Comparison of ENCODE assay signal across 8 cellular contexts in the genomic region with DNA sequence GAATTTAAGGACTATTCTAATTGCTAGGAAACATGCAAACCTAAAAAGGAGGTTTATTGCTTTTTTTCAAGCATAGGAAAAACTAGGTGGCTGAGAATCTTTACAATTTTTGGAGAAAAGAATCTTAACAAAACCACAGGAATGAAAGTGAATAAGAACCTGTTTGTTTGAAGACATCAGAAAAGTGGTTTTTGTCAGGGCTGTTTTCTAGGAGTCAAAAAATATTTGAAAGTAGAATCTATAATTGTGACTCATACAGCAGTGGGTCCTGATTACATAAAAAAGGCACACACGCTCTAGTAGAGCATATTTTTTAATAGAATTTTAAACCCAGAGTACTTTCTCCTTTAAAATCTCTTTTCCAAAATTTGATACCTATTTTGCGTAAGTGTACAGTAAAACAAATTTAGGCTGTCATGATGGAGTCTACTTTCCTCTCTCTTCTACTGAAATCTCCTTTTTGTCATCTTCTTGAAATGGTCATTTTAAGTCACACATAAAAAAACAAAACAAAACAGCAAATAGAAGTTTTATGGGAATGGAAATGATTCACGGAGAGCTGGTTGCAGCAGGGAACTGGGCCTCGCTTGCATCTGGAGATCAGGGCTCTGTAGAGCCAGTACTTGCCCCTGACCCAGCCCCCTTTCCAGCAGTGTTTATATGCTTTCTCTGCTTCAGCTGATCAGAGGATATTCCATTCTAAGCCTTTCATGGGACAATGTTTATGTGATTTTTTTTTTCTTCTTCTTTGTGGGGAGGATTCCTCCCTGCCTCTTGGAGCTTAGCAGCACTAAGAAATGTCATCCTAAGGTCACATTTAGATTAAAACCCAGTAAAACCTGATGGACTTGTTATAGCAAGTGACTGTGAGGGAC. TPM values are rescaled to one million over a fixed set of nuclear protein-coding genes. Genes with fewer than 3 reads are reported as not detected.
DNase-seq lines count a peak whose midpoint lies in the region; ATAC-seq and TF ChIP-seq lines count a peak whose summit lies in the region.

No MANE protein-coding gene starts in this region.

- POLR2A ChIA-PET in Caco-2 (lab: Charles Lee) = no interaction called here

- intact Hi-C loops in Caco-2 (cut with micrococcal nuclease; ENCODE audit: unreplicated experiment) = no loop called here

- H3K27me3 ChIP-seq in Caco-2 (replicated peaks; ENCODE audit: control insufficient read depth, insufficient read depth, low read length) = no peaks in the 10 kb centered on the region
- H3K27me3 ChIP-seq in SJCRH30 = no peaks in the 10 kb centered on the region

- no peaks in the 10 kb centered on the region for H3K9me3 Mint-ChIP-seq in Caco-2 (ENCODE audit: unreplicated experiment)
- H3K9me3 Mint-ChIP-seq in endothelial cell (ENCODE audit: unreplicated experiment) = no peaks in the 10 kb centered on the region
- peaks cover 6% of the 10 kb centered on the region for H3K9me3 Mint-ChIP-seq in osteocyte (ENCODE audit: unreplicated experiment)

- CTCF ChIA-PET in Caco-2 (lab: Charles Lee) = interaction anchor here (0.6 to 0.9 kb wide), 2 partner anchors 26 to 50 kb away, joined by 3 to 6 read pairs; no protein-coding TSS in a partner anchor

- TF ChIP-seq CTCF in Caco-2 (IDR thresholded peaks at IDR 0.05; ENCODE audit: insufficient read depth in 1 of 2, low read depth in 1 of 2, low read length in 1 of 2, severe bottlenecking in 1 of 2, unreplicated experiment in 1 of 2) (no peak), endothelial cell (IDR thresholded peaks at IDR 0.05; ENCODE audit: unreplicated experiment) (no peak), osteocyte (IDR thresholded peaks at IDR 0.05) (no peak)

- H3K27ac ChIP-seq in SJCRH30 = no peak overlapping the region

- DNase-seq in Caco-2 (peak in 1 of 2 experiments; percentile 59), NCI-H82 treated with DMSO at 0.1 percent for 48 hours (lab: John Stamatoyannopoulos, UW; ENCODE audit: unreplicated experiment) (peak; percentile 11), endothelial cell (ENCODE audit: low spot score) (no peak), osteocyte (ENCODE audit: extremely low spot score, unreplicated experiment) (no peak), SJCRH30 (no peak), NAMALWA (ENCODE audit: low spot score) (no peak), NCI-H1048 (lab: John Stamatoyannopoulos, UW) (no peak)

- H3K4me1 ChIP-seq in Caco-2 (peaks cover 29% of the 10 kb centered on the region), SJCRH30 (peaks cover 16% of the 10 kb centered on the region; the same call in 1 of the 2 replicates)

- no TSS peak for BruUV-seq in Caco-2 (replicated peaks; lab: Mats Ljungman, UMichigan)

- H3K4me1 Mint-ChIP-seq in Caco-2 (ENCODE audit: low read depth, unreplicated experiment) (peaks cover 29% of the 10 kb centered on the region), endothelial cell (ENCODE audit: unreplicated experiment) (peaks cover 19% of the 10 kb centered on the region), osteocyte (ENCODE audit: unreplicated experiment) (peaks cover 44% of the 10 kb centered on the region)

- H3K4me3 Mint-ChIP-seq in Caco-2 (ENCODE audit: unreplicated experiment) (peak overlapping the region; percentile 22), endothelial cell (ENCODE audit: unreplicated experiment) (no peak overlapping the region), osteocyte (ENCODE audit: unreplicated experiment) (no peak overlapping the region)

- H3K9me3 ChIP-seq in Caco-2 (no peaks in the 10 kb centered on the region), SJCRH30 (replicated peaks) (no peaks in the 10 kb centered on the region)

- peak overlapping the region; percentile 88 for H3K27ac Mint-ChIP-seq in Caco-2 (ENCODE audit: unreplicated experiment)
- peak overlapping the region; percentile 88 for H3K27ac Mint-ChIP-seq in endothelial cell (ENCODE audit: unreplicated experiment)
- H3K27ac Mint-ChIP-seq in osteocyte (ENCODE audit: unreplicated experiment) = peak overlapping the region; percentile 93

- H3K27me3 Mint-ChIP-seq in Caco-2 (ENCODE audit: insufficient read depth, unreplicated experiment) = no peaks in the 10 kb centered on the region
- H3K27me3 Mint-ChIP-seq in endothelial cell (ENCODE audit: unreplicated experiment) = peaks cover 2% of the 10 kb centered on the region
- no peaks in the 10 kb centered on the region for H3K27me3 Mint-ChIP-seq in osteocyte (ENCODE audit: unreplicated experiment)

- H3K36me3 ChIP-seq in Caco-2 (ENCODE audit: control insufficient read depth, insufficient read depth, low read length) (no peaks in the 10 kb centered on the region), SJCRH30 (no peaks in the 10 kb centered on the region)

- no peak overlapping the region for H3K4me3 ChIP-seq in Caco-2 (ENCODE audit: low read depth, low read length)
- H3K4me3 ChIP-seq in SJCRH30 = no peak overlapping the region

- H3K36me3 Mint-ChIP-seq in Caco-2 (ENCODE audit: insufficient read depth, unreplicated experiment) (peaks cover 6% of the 10 kb centered on the region), endothelial cell (ENCODE audit: low read depth, unreplicated experiment) (no peaks in the 10 kb centered on the region), osteocyte (ENCODE audit: unreplicated experiment) (no peaks in the 10 kb centered on the region)

- ATAC-seq in HG03457 (IDR thresholded peaks at IDR 0.05; ENCODE audit: unreplicated experiment) = no peak

RNA-seq across cellular contexts. Expression of gene PELI1, which starts 59.1 kb away (rescaled TPM):
- 64.1 and 69.2 TPM in 2 replicates for total RNA-seq in Caco-2 (2022)
- 46.4 TPM for total RNA-seq in endothelial cell (ENCODE audit: unreplicated experiment)
- 30.2 and 31.5 TPM in 2 replicates for total RNA-seq in osteocyte
- total RNA-seq in SJCRH30 (2014; rRNA removed; shearing (Covaris generic)) = 45.8 and 48.4 TPM in 2 replicates
